ENCODE assay signal across 9 cellular contexts in the genomic region with DNA sequence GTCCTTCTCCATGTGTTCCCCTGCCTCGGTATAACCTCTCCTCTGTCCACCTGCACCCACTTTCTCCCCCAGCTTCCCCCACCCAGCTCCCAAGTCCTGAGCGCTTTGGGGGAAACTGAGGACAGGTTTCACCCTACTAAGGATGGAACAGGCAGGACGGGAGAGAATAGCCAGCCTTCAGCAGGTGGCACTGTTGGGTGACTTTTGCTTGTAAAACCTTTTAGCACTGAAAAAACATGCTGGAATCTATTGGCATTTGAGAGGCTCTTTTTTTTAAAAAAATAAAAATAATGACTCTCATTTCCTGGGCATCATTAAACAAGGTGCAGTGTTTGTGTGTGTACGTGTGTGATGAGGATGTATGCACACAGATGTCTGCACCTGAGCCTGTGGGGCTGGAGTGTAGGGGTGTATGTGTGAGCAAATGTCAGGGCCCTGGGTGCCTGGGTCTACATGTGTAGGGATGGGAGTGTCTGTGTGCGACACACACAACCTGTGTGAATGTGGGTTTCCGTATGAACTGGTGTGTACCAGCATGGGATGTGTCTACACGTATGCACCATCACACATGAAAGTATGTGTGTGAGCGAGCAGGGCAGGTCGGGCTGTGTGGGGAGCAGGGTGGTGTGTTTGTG.
A peak's percentile ranks its signal among the peaks of the same experiment; 100 is the strongest.
DNase-seq lines count a peak whose midpoint lies in the region; FAIRE-seq and TF ChIP-seq lines count a peak whose summit lies in the region.
"Had no signal": no experiment of that assay in that cellular context is flagged by ENCODE, and none has a peak within 500 bp of the region (broad histone marks: within the 10 kb centered on the region; RNA-seq: fewer than 3 reads in every experiment).

No MANE protein-coding gene starts in this region.

- no peak overlapping the region for H3K27ac ChIP-seq in OCI-LY7 (ENCODE audit: low read depth, low read length, poor library complexity, severe bottlenecking)
- no peak overlapping the region for H3K27ac ChIP-seq in endodermal cell (ENCODE audit: low read depth, low read length)
- no peak overlapping the region for H3K27ac ChIP-seq in small intestine (ENCODE audit: low read depth in 1 of 2, low read length in 1 of 2)

- H3K36me3 ChIP-seq in OCI-LY7 (ENCODE audit: insufficient read depth, low read length): no peaks in the 10 kb centered on the region
- no peaks in the 10 kb centered on the region for H3K36me3 ChIP-seq in endodermal cell (ENCODE audit: control insufficient read depth, insufficient read depth, low read length)
- no peaks in the 10 kb centered on the region for H3K36me3 ChIP-seq in small intestine (ENCODE audit: control insufficient read depth in 2 of 2, insufficient read depth in 2 of 2, low read length in 2 of 2)

- H3K79me2 ChIP-seq in OCI-LY7 (ENCODE audit: insufficient read depth, low read depth, low read length): no peaks in the 10 kb centered on the region

- H3K4me1 ChIP-seq in OCI-LY7 (ENCODE audit: insufficient read depth, low read length, poor library complexity, severe bottlenecking): peaks cover 12% of the 10 kb centered on the region
- peaks cover 5% of the 10 kb centered on the region for H3K4me1 ChIP-seq in endodermal cell (ENCODE audit: control insufficient read depth, insufficient read depth, low read length)
- no peaks in the 10 kb centered on the region for H3K4me1 ChIP-seq in small intestine (ENCODE audit: control insufficient read depth in 2 of 2, insufficient read depth in 1 of 2, low read depth in 1 of 2, low read length in 1 of 2)

- TF ChIP-seq CTCF in GM12865 (IDR thresholded peaks at IDR 0.05; ENCODE audit: insufficient read depth, low read depth, low read length, missing control alignments): peak; percentile 22
- peak; percentile 74 for TF ChIP-seq CTCF in OCI-LY7 (conservative IDR thresholded peaks at IDR 0.05; ENCODE audit: low read length)
- TF ChIP-seq CTCF in endodermal cell (conservative IDR thresholded peaks at IDR 0.05): peak; percentile 79

- DNase-seq in AG08396 (ENCODE audit: low spot score) (peak; percentile 52), GM12865 (ENCODE audit: low read depth) (no peak), OCI-LY7 (ENCODE audit: low spot score) (peak; percentile 33), endodermal cell (peak; percentile 74), mucosa of gallbladder (ENCODE audit: low spot score) (peak; percentile 28), NCI-H2227 treated with DMSO at 0.1 percent for 48 hours (lab: John Stamatoyannopoulos, UW) (no peak), small intestine (no peak)
- DNase-seq in stimulated activated CD4-positive, alpha-beta T cell treated with anti-CD3 and anti-CD28 coated beads, Interleukin-1b, Interleukin-23, amount 100 ng/mL, for 48 hours: no peak

- H4K20me1 ChIP-seq in OCI-LY7 (ENCODE audit: insufficient read depth, low read length): no peaks in the 10 kb centered on the region

- BruUV-seq in OCI-LY7 (replicated peaks; lab: Mats Ljungman, UMichigan): no TSS peak

- H3K4me2 ChIP-seq in OCI-LY7 (ENCODE audit: low read length): no peak overlapping the region

- no peak overlapping the region for H3K4me3 Mint-ChIP-seq in endodermal cell

- FAIRE-seq in small intestine (lab: Jason Lieb, UNC): no peak
- FAIRE-seq: endometrium had no signal

- intact Hi-C loops in OCI-LY7 (cut with micrococcal nuclease; ENCODE audit: unreplicated experiment): loop anchor here (5.0 kb wide), 1 partner anchor 986 kb away; no protein-coding TSS in a partner anchor

- no peak overlapping the region for H3K27ac Mint-ChIP-seq in endodermal cell

- POLR2A ChIA-PET in OCI-LY7 (lab: Charles Lee): no interaction called here

- H3K9me2 ChIP-seq in OCI-LY7 (ENCODE audit: insufficient read depth, low read length): no peaks in the 10 kb centered on the region

- H3K4me1 Mint-ChIP-seq in endodermal cell: peaks cover 7% of the 10 kb centered on the region

- CTCF ChIA-PET in OCI-LY7 (lab: Charles Lee; ENCODE audit: unreplicated experiment): no interaction called here

- H3K27me3 Mint-ChIP-seq in endodermal cell (ENCODE audit: insufficient read depth): peaks cover 8% of the 10 kb centered on the region

- H3K9me3 Mint-ChIP-seq in endodermal cell: no peaks in the 10 kb centered on the region

- no peak overlapping the region for H3K4me3 ChIP-seq in GM12865 (ENCODE audit: low read depth, low read length)
- H3K4me3 ChIP-seq in OCI-LY7 (ENCODE audit: low read depth, low read length, poor library complexity, severe bottlenecking): no peak overlapping the region
- H3K4me3 ChIP-seq in endodermal cell (ENCODE audit: low read length): no peak overlapping the region
- H3K4me3 ChIP-seq in small intestine (ENCODE audit: low read depth in 1 of 2, low read length in 2 of 2): no peak overlapping the region

- no peak overlapping the region for H2AFZ ChIP-seq in OCI-LY7 (ENCODE audit: low read length)

- H3K9ac ChIP-seq in endodermal cell (ENCODE audit: extremely low read depth, low read length, poor library complexity, severe bottlenecking): no peak overlapping the region

- no peaks in the 10 kb centered on the region for H3K27me3 ChIP-seq in endodermal cell (ENCODE audit: control insufficient read depth, insufficient read depth, low read length, poor library complexity, severe bottlenecking)
- no peaks in the 10 kb centered on the region for H3K27me3 ChIP-seq in small intestine (ENCODE audit: control insufficient read depth in 2 of 2, insufficient read depth in 2 of 2, low read length in 2 of 2)

- no peaks in the 10 kb centered on the region for H3K9me3 ChIP-seq in OCI-LY7 (ENCODE audit: low read length)
- no peaks in the 10 kb centered on the region for H3K9me3 ChIP-seq in endodermal cell (ENCODE audit: control insufficient read depth, low read length)
- no peaks in the 10 kb centered on the region for H3K9me3 ChIP-seq in small intestine (ENCODE audit: control insufficient read depth, low read depth)

- H3K36me3 Mint-ChIP-seq in endodermal cell (ENCODE audit: low read depth): no peaks in the 10 kb centered on the region

- 82 to 84% methylated on average over 9 of the region's 9 CpGs for WGBS in endodermal cell (ENCODE audit: insufficient coverage in 1 of 2, insufficient read length in 1 of 2), 2 experiments
- WGBS in small intestine, 3 donors: 69 to 80% (median 74%) methylated on average over 9 of the region's 9 CpGs

Comparison
In these comparisons a context has a peak if more than half of its experiments do, and no peak if none do; other contexts are left out.
1. DNase-seq: peak in AG08396 (single experiment), OCI-LY7 (single experiment), endodermal cell (single experiment) and mucosa of gallbladder (single experiment); none in GM12865 (single experiment), NCI-H2227 treated with DMSO at 0.1 percent for 48 hours (single experiment), stimulated activated CD4-positive, alpha-beta T cell treated with anti-CD3 and anti-CD28 coated beads, Interleukin-1b, Interleukin-23, amount 100 ng/mL, for 48 hours (single experiment) and small intestine (single experiment).
2. CTCF ChIP-seq: peak in every context shown above with its lines; median percentile 79 in endodermal cell; 74 in OCI-LY7; 22 in GM12865.